Comparison of ENCODE assay signal across 17 cellular contexts in the genomic region with DNA sequence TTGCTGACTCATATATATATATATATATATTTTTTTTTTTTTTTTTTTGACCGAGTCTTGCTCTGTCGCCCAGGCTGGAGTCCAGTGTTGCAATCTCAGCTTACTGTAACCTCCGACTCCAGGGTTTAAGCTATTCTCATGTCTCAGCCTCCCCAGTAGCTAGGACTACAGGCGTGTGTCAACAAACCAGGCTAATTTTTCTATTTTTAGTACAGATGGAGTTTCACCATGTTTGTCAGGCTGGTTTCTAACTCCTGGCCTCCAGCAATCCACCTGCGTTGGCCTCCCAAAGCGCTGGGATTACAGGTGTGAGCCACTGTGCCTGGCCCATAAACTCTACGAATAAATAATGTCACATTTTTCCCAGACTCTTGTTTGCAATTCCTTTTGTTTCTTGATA. TPM values are rescaled to one million over a fixed set of nuclear protein-coding genes. Genes with fewer than 3 reads are reported as not detected.
A peak's percentile ranks its signal among the peaks of the same experiment; 100 is the strongest.
DNase-seq lines count a peak whose midpoint lies in the region; ATAC-seq and TF ChIP-seq lines count a peak whose summit lies in the region.
"Had no signal": no experiment of that assay in that cellular context is flagged by ENCODE, and none has a peak within 500 bp of the region (broad histone marks: within the 10 kb centered on the region; RNA-seq: fewer than 3 reads in every experiment).

No MANE protein-coding gene starts in this region.

- peaks cover 28% of the 10 kb centered on the region for H3K4me1 ChIP-seq in fibroblast of lung (ENCODE audit: control insufficient read depth, extremely low read depth, insufficient read depth, low read length)
- H3K4me1 ChIP-seq in gastrocnemius medialis: peaks cover 28 to 36% of the 10 kb centered on the region in 2 donors

- H3K4me2 ChIP-seq in fibroblast of lung (ENCODE audit: extremely low read depth, insufficient read depth, low read length): no peak overlapping the region

- H3K79me2 ChIP-seq in fibroblast of lung (ENCODE audit: control insufficient read depth, insufficient read depth, low read length): peaks cover 50% of the 10 kb centered on the region

- H4K20me1 ChIP-seq in fibroblast of lung (ENCODE audit: control insufficient read depth, extremely low read depth, insufficient read depth, low read length): no peaks in the 10 kb centered on the region

- H3K27me3 ChIP-seq in fibroblast of lung (ENCODE audit: control insufficient read depth, insufficient read depth, low read length) (no peaks in the 10 kb centered on the region), gastrocnemius medialis (no peaks in the 10 kb centered on the region)

- H3K9ac ChIP-seq in fibroblast of lung (ENCODE audit: insufficient read depth, low read length): no peak overlapping the region

- in situ Hi-C loops in gastrocnemius medialis (cut with MboI; ENCODE audit: low sequenced_read_pairs in 4 of 4) (no loop called here), KBM-7 (cut with MboI; ENCODE audit: low pct_unique_long_range_greater_than_20kb, low sequenced_read_pairs) (no loop called here)

- TF ChIP-seq CTCF in RWPE1 (conservative IDR thresholded peaks at IDR 0.05; ENCODE audit: low read depth): no peak
- no peak for TF ChIP-seq CTCF in fibroblast of lung (conservative IDR thresholded peaks at IDR 0.05 in 1 of 2, IDR thresholded peaks at IDR 0.05 in 1 of 2; ENCODE audit: low read depth in 1 of 2, low read length in 2 of 2)
- no peak for TF ChIP-seq CTCF in gastrocnemius medialis (IDR thresholded peaks at IDR 0.05 in 4 of 5, conservative IDR thresholded peaks at IDR 0.05 in 1 of 5)

- H3K9me3 ChIP-seq in fibroblast of lung (ENCODE audit: control insufficient read depth, insufficient read depth, low read depth, low read length): no peaks in the 10 kb centered on the region
- H3K9me3 ChIP-seq in gastrocnemius medialis: no peaks in the 10 kb centered on the region

- intact Hi-C loops in gastrocnemius medialis (cut with DNase I; ENCODE audit: low total_unique reads): no loop called here

- H3K27ac ChIP-seq in RWPE1 (peak overlapping the region; percentile 98), fibroblast of lung (ENCODE audit: insufficient read depth, low read length) (peak overlapping the region; percentile 33), gastrocnemius medialis (peak overlapping the region; percentile 1 to 51 (median 40))

- DNase-seq in HCEC 1CT: peak; percentile 92
- no peak for DNase-seq in RWPE1 (ENCODE audit: low spot score)
- peak; percentile 72 to 98 for DNase-seq in fibroblast of lung (ENCODE audit: low read depth in 2 of 2)
- peak in 1 of 2 donors; percentile 65 for DNase-seq in gastrocnemius medialis
- no peak for DNase-seq in KBM-7
- no peak for DNase-seq in NCI-H1105 treated with DMSO at 0.1 percent for 48 hours (lab: John Stamatoyannopoulos, UW)
- no peak for DNase-seq in activated CD4-positive, alpha-beta T cell treated with anti-CD3 and anti-CD28 coated beads, Interleukin-2, amount 50 U/mL, for 48 hours
- DNase-seq: activated gamma-delta T cell treated with Interleukin-2 at 50 U/mL for 16 hours; immature natural killer cell; NCI-H2029; right cardiac atrium; stimulated activated naive CD8-positive, alpha-beta T cell treated with anti-CD3 and anti-CD28 coated beads, Interleukin-15, amount 100 ng/mL, for 72 hours; T-helper 1 cell had no signal

- H3K36me3 ChIP-seq in fibroblast of lung (ENCODE audit: control insufficient read depth, insufficient read depth, low read length): no peaks in the 10 kb centered on the region
- no peaks in the 10 kb centered on the region for H3K36me3 ChIP-seq in gastrocnemius medialis

- no peak overlapping the region for H3K4me3 ChIP-seq in fibroblast of lung (replicated peaks in 1 of 4; ENCODE audit: control extremely low read depth in 1 of 4, insufficient read depth in 1 of 4, low read depth in 3 of 4, low read length in 4 of 4)
- H3K4me3 ChIP-seq in gastrocnemius medialis: no peak overlapping the region

- H2AFZ ChIP-seq in fibroblast of lung (ENCODE audit: low read length): no peak overlapping the region

- ATAC-seq in gastrocnemius medialis (peak; percentile 30 to 40), HG03520 (IDR thresholded peaks at IDR 0.05; ENCODE audit: unreplicated experiment) (no peak)
- ATAC-seq: right cardiac atrium; stimulated activated naive CD8-positive, alpha-beta T cell treated with anti-CD3 and anti-CD28 coated beads, Interleukin-15, amount 100 ng/mL, for 72 hours had no signal

- TF ChIP-seq POLR2A in gastrocnemius medialis (IDR thresholded peaks at IDR 0.05): no peak

- CTCF ChIA-PET in RWPE1 (lab: Yijun Ruan, JAX): interaction anchor here (0.7 kb wide), 1 partner anchor 57 kb away, joined by 3 read pairs; no protein-coding TSS in a partner anchor

- POLR2A ChIA-PET in RWPE1 (lab: Yijun Ruan, JAX; ENCODE audit: low non-redundant PET): no interaction called here

RNA-seq across cellular contexts. Expression of a gene that starts 4.8 kb away (rescaled TPM):
- total RNA-seq in fibroblast of lung: 54.7 and 89.5 TPM in 2 replicates
- 43.3 and 58.4 TPM in 2 replicates for polyA plus RNA-seq in fibroblast of lung
- 31.4 and 42.5 TPM in 2 replicates for polyA plus RNA-seq in fibroblast of lung (2012)
- 82.3 and 116 TPM in 2 replicates for polyA minus RNA-seq in fibroblast of lung (ENCODE audit: low replicate concordance)
- total RNA-seq in gastrocnemius medialis: 10 to 100 TPM in 1 of 4 donors, 1 to 10 TPM in 3; 5.5 to 19.8 (median 6.1) TPM

RNA-seq across cellular contexts. Expression of a gene that starts 38.5 kb away (rescaled TPM):
- 0.51 and 1.5 TPM in 2 replicates for total RNA-seq in fibroblast of lung
- polyA plus RNA-seq in fibroblast of lung: 0.12 and 0.70 TPM in 2 replicates
- 0.13 and 0.89 TPM in 2 replicates for polyA plus RNA-seq in fibroblast of lung (2012)
- 0.63 TPM in 1 of 2 replicates, not detected in the other for polyA minus RNA-seq in fibroblast of lung (ENCODE audit: low replicate concordance)
- 1 to 10 TPM in 1 of 4 donors, not detected in 3; 3.9 TPM for total RNA-seq in gastrocnemius medialis
- total RNA-seq: cardiac septum, epithelial cell of proximal tubule had no signal
- polyA plus RNA-seq: CD14-positive monocyte, immature natural killer cell had no signal

Comparison
In these comparisons a context has a peak if more than half of its experiments do, and no peak if none do; other contexts are left out.
1. DNase-seq: peak in HCEC 1CT (single experiment) and fibroblast of lung (2 of 2); none in RWPE1 (single experiment), KBM-7 (single experiment), NCI-H1105 treated with DMSO at 0.1 percent for 48 hours (single experiment) and activated CD4-positive, alpha-beta T cell treated with anti-CD3 and anti-CD28 coated beads, Interleukin-2, amount 50 U/mL, for 48 hours (0 of 2).
2. H3K27ac ChIP-seq: peak in every context shown above with its lines; median percentile 98 in RWPE1; 40 in gastrocnemius medialis; 33 in fibroblast of lung.